In genomic region chr6:107490568-107491058, GRCh38 we compare ENCODE assay signal across 1 cellular context.
TF ChIP-seq lines count a peak whose summit lies in the region.

No MANE protein-coding gene starts in this region.

TF ChIP-seq in IMR-90, 13 proteins besides CTCF, POLR2A, EP300 and RAD21 (continued from another document):
- TF ChIP-seq ELK1 (IDR thresholded peaks at IDR 0.05; ENCODE audit: borderline replicate concordance, low read depth, low read length) (no peak), MAZ (IDR thresholded peaks at IDR 0.05; ENCODE audit: borderline replicate concordance, low read depth, low read length) (no peak)
